Comparison of ENCODE assay signal across 11 cellular contexts in genomic region chr17:73820686-73821448, GRCh38.
DNase-seq lines count a peak whose midpoint lies in the region; ATAC-seq and TF ChIP-seq lines count a peak whose summit lies in the region.
"Had no signal": no experiment of that assay in that cellular context is flagged by ENCODE, and none has a peak within 500 bp of the region (broad histone marks: within the 10 kb centered on the region; RNA-seq: fewer than 3 reads in every experiment).

No MANE protein-coding gene starts in this region.

- H3K27me3 ChIP-seq in parathyroid adenoma (ENCODE audit: control insufficient read depth, insufficient read depth, low read length) = no peaks in the 10 kb centered on the region

- H3K9me3 Mint-ChIP-seq in activated CD4-positive, alpha-beta memory T cell treated with anti-CD3 and anti-CD28 coated beads, Interleukin-2, amount 10 ng/mL, durations not matched to agents 7 days and 5 days = peaks cover 2% of the 10 kb centered on the region
- H3K9me3 Mint-ChIP-seq: effector memory CD8-positive, alpha-beta T cell had no signal

- no peaks in the 10 kb centered on the region for H3K4me1 Mint-ChIP-seq in activated CD4-positive, alpha-beta memory T cell treated with anti-CD3 and anti-CD28 coated beads, Interleukin-2, amount 10 ng/mL, durations not matched to agents 7 days and 5 days

- ATAC-seq in GM19397 (IDR thresholded peaks at IDR 0.05; ENCODE audit: unreplicated experiment) = no peak
- ATAC-seq: effector memory CD8-positive, alpha-beta T cell had no signal

- no peaks in the 10 kb centered on the region for H3K36me3 ChIP-seq in parathyroid adenoma (ENCODE audit: control insufficient read depth, insufficient read depth, low read length)

- POLR2A ChIA-PET in activated CD4-positive, alpha-beta memory T cell treated with anti-CD3 and anti-CD28 coated beads, Interleukin-2, amount 10 ng/mL, durations not matched to agents 7 days and 5 days (lab: Charles Lee) = no interaction called here

- H2AFZ ChIP-seq in parathyroid adenoma = no peak overlapping the region

- DNase-seq in NCI-H1417 (lab: John Stamatoyannopoulos, UW) (peak in 2 of 3 experiments; percentile 21 to 45), NCI-H1417 treated with DMSO at 0.1 percent for 48 hours (lab: John Stamatoyannopoulos, UW) (no peak), NB4 (ENCODE audit: low read depth) (peak; percentile 8), erythroblast (lab: John Stamatoyannopoulos, UW) (peak; percentile 3 to 7), hepatic stellate cell (ENCODE audit: low spot score) (no peak)
- DNase-seq in activated CD4-positive, alpha-beta memory T cell treated with anti-CD3 and anti-CD28 coated beads, Interleukin-2, amount 10 ng/mL, durations not matched to agents 7 days and 5 days = no peak
- DNase-seq: activated naive CD4-positive, alpha-beta T cell treated with Interleukin-2 at 50 U/mL for 16 hours; effector memory CD8-positive, alpha-beta T cell; stimulated activated CD4-positive, alpha-beta T cell treated with anti-CD3 and anti-CD28 coated beads, Interleukin-2, amount 100 ng/mL, for 24 hours had no signal

- TF ChIP-seq POLR2A in NB4 (IDR thresholded peaks at IDR 0.05; ENCODE audit: extremely low read depth, insufficient read length) = no peak
- no peak for TF ChIP-seq POLR2A in erythroblast (IDR thresholded peaks at IDR 0.05; ENCODE audit: low read length)

- TF ChIP-seq CTCF in NB4 (IDR thresholded peaks at IDR 0.05; ENCODE audit: low read depth, low read length) (no peak), parathyroid adenoma (IDR thresholded peaks at IDR 0.05) (peak; percentile 7)

- H3K4me3 Mint-ChIP-seq in activated CD4-positive, alpha-beta memory T cell treated with anti-CD3 and anti-CD28 coated beads, Interleukin-2, amount 10 ng/mL, durations not matched to agents 7 days and 5 days = no peak overlapping the region
- H3K4me3 Mint-ChIP-seq: effector memory CD8-positive, alpha-beta T cell had no signal

- no peak overlapping the region for H3K4me2 ChIP-seq in parathyroid adenoma (ENCODE audit: low read length)

- no peaks in the 10 kb centered on the region for H3K4me1 ChIP-seq in parathyroid adenoma

- no peaks in the 10 kb centered on the region for H3K36me3 Mint-ChIP-seq in activated CD4-positive, alpha-beta memory T cell treated with anti-CD3 and anti-CD28 coated beads, Interleukin-2, amount 10 ng/mL, durations not matched to agents 7 days and 5 days (ENCODE audit: low read depth)

- no peak overlapping the region for H3K9ac ChIP-seq in parathyroid adenoma

- peaks cover 15% of the 10 kb centered on the region for H3K27me3 Mint-ChIP-seq in activated CD4-positive, alpha-beta memory T cell treated with anti-CD3 and anti-CD28 coated beads, Interleukin-2, amount 10 ng/mL, durations not matched to agents 7 days and 5 days

- no peaks in the 10 kb centered on the region for H3K9me3 ChIP-seq in parathyroid adenoma (ENCODE audit: control insufficient read depth, low read length)

- CTCF ChIA-PET in activated CD4-positive, alpha-beta memory T cell treated with anti-CD3 and anti-CD28 coated beads, Interleukin-2, amount 10 ng/mL, durations not matched to agents 7 days and 5 days (lab: Charles Lee) = interaction anchor here (0.6 kb wide), 1 partner anchor 405 kb away, joined by 3 read pairs; no protein-coding TSS in a partner anchor

- H3K79me2 ChIP-seq in parathyroid adenoma = no peaks in the 10 kb centered on the region

- no peak overlapping the region for H3K27ac Mint-ChIP-seq in activated CD4-positive, alpha-beta memory T cell treated with anti-CD3 and anti-CD28 coated beads, Interleukin-2, amount 10 ng/mL, durations not matched to agents 7 days and 5 days
- H3K27ac Mint-ChIP-seq: effector memory CD8-positive, alpha-beta T cell had no signal

- H3K27ac ChIP-seq in parathyroid adenoma = no peak overlapping the region

- H3K4me3 ChIP-seq in NB4 (ENCODE audit: low read depth, low read length) = no peak overlapping the region
- no peak overlapping the region for H3K4me3 ChIP-seq in parathyroid adenoma (ENCODE audit: low read depth, low read length)

Comparison
In these comparisons a context has a peak if more than half of its experiments do, and no peak if none do; other contexts are left out.
1. DNase-seq: peak in NCI-H1417 (2 of 3), NB4 (single experiment) and erythroblast (2 of 2); none in NCI-H1417 treated with DMSO at 0.1 percent for 48 hours (single experiment), activated CD4-positive, alpha-beta memory T cell treated with anti-CD3 and anti-CD28 coated beads, Interleukin-2, amount 10 ng/mL, durations not matched to agents 7 days and 5 days (single experiment) and hepatic stellate cell (single experiment).